1 cellular context compared by ENCODE assay signal in genomic region chr3:185983495-185984141, GRCh38.
A peak's percentile ranks its signal among the peaks of the same experiment; 100 is the strongest.
TF ChIP-seq lines count a peak whose summit lies in the region.

No MANE protein-coding gene starts in this region.

TF ChIP-seq in IMR-90, 13 proteins besides CTCF, POLR2A, EP300 and RAD21:
- TF ChIP-seq SMC3 (IDR thresholded peaks at IDR 0.05; ENCODE audit: low read depth, low read length) (peak; percentile 83), MAZ (IDR thresholded peaks at IDR 0.05; ENCODE audit: borderline replicate concordance, low read depth, low read length) (no peak)
